ENCODE assay signal across 14 cellular contexts in genomic region chr4:17273047-17273446, GRCh38.
"Had no signal": no experiment of that assay in that cellular context is flagged by ENCODE, and none has a peak within 500 bp of the region (broad histone marks: within the 10 kb centered on the region; RNA-seq: fewer than 3 reads in every experiment).

No MANE protein-coding gene starts in this region.

- H3K4me3 ChIP-seq: dorsolateral prefrontal cortex, gastroesophageal sphincter, tibial nerve, vagina had no signal

- H3K36me3 ChIP-seq: brain microvascular endothelial cell, gastroesophageal sphincter, tibial nerve, vagina had no signal

- DNase-seq: activated naive CD8-positive, alpha-beta T cell treated with anti-CD3 and anti-CD28 coated beads for 36 hours; anterior cingulate cortex; brain microvascular endothelial cell; dorsolateral prefrontal cortex; naive thymus-derived CD8-positive, alpha-beta T cell; posterior cingulate gyrus; retina; stimulated activated CD4-positive, alpha-beta T cell treated with anti-CD3 and anti-CD28 coated beads, Interleukin-15, amount 100 ng/mL, for 24 hours; stimulated activated CD4-positive, alpha-beta T cell treated with anti-CD3 and anti-CD28 coated beads, Interleukin-4, amount 100 ng/mL, for 1 hour; stimulated activated naive B cell treated with anti-CD40 and anti-IgM and Interleukin-4, amounts not matched to agents 10 μg/mL and 1 μg/mL and 100 μg/mL, for 72 hours had no signal

- H3K27me3 ChIP-seq: brain microvascular endothelial cell, dorsolateral prefrontal cortex, gastroesophageal sphincter, tibial nerve, vagina had no signal

- H3K4me1 ChIP-seq: gastroesophageal sphincter, vagina had no signal

- H3K9me3 ChIP-seq: gastroesophageal sphincter, tibial nerve, vagina had no signal

- ATAC-seq: activated CD4-positive, CD25-positive, alpha-beta regulatory T cell treated with anti-CD3 and anti-CD28 coated beads, Interleukin-2, amount 50 U/mL, for 24 hours; naive thymus-derived CD8-positive, alpha-beta T cell; stimulated activated naive B cell treated with anti-CD40 and anti-IgM and Interleukin-4, amounts not matched to agents 10 μg/mL and 1 μg/mL and 100 μg/mL, for 72 hours had no signal
